In the genomic region with DNA sequence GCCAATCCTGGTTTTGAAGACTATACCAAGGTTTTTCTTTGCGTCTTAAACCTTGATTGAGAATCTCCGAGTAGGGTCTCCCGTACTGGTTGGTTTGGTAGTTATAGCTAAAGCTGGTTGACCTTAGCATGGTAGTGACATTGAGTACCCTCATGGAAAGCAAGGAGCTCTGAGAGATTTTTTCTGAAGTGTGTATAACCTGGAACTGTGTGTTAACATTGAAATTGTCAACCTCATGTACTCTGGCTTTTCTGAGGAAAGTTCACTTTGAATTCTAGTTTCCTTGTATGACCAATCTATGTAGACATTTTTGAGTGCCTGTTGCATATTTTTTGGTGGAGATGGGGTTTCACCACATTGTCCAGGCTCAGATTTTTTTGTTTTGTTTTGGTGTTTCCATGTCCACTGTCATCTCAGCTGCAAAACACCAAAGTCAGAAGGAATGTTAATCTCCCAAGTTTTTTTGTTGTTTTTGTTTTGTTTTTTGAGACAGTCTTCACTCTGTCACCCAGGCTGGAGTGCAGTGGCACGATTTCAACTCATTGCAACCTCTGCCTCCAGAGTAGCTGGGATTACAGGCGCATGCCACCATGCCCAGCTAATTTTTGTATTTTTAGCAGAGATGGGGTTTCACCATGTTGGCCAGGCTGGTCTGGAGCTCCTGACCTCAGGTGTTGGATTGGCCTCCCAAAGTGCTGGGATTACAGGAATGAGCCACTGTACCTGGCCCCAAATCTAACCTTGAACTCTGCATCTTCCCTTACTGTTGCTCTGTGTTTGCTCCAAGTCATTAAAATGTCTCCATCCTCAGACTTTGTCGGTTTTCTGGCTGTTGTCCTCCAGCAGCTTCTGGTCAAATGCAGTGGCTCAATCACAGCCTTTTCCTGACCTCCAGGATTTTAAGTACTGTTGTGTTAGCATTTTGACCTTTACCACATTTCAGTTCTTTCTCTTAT, we compare ENCODE assay signal across 10 cellular contexts. TPM values are rescaled to one million over a fixed set of nuclear protein-coding genes. Genes with fewer than 3 reads are reported as not detected.
DNase-seq lines count a peak whose midpoint lies in the region; ATAC-seq and TF ChIP-seq lines count a peak whose summit lies in the region.
"Had no signal": no experiment of that assay in that cellular context is flagged by ENCODE, and none has a peak within 500 bp of the region (broad histone marks: within the 10 kb centered on the region; RNA-seq: fewer than 3 reads in every experiment).

No MANE protein-coding gene starts in this region.

- H3K4me2 ChIP-seq in GM23248 (ENCODE audit: unreplicated experiment) (no peak overlapping the region), mesenchymal stem cell (ENCODE audit: low read length, poor library complexity, severe bottlenecking) (no peak overlapping the region)

- intact Hi-C loops in CD4-positive, alpha-beta T cell (cut with DNase I, micrococcal nuclease): loop anchor here (5.0 to 10.0 kb wide), 2 partner anchors 1129 to 1136 kb away; partner anchors contain the start of gene TBPL1 (in 1 of the 2)

- no peak overlapping the region for H2AK5ac ChIP-seq in mesenchymal stem cell (ENCODE audit: low read length, severe bottlenecking)

- H2BK15ac ChIP-seq in mesenchymal stem cell (ENCODE audit: low read depth, poor library complexity, severe bottlenecking): no peak overlapping the region

- no peak overlapping the region for H3K4me3 ChIP-seq in GM23248
- no peak overlapping the region for H3K4me3 ChIP-seq in mesenchymal stem cell (ENCODE audit: insufficient read depth in 1 of 2, low read depth in 1 of 2, low read length in 2 of 2)
- H3K4me3 ChIP-seq: HAP-1, mucosa of descending colon had no signal

- peak overlapping the region; percentile 61 for H3K4me3 Mint-ChIP-seq in CD4-positive, alpha-beta T cell
- H3K4me3 Mint-ChIP-seq in activated CD4-positive, alpha-beta memory T cell treated with anti-CD3 and anti-CD28 coated beads, Interleukin-2, amount 10 ng/mL, durations not matched to agents 7 days and 5 days: no peak overlapping the region

- H3K9ac ChIP-seq in GM23248: peak overlapping the region; percentile 98
- peak overlapping the region; percentile 54 for H3K9ac ChIP-seq in mesenchymal stem cell (ENCODE audit: low read length)

- in situ Hi-C loops in GM23248 (cut with MboI): loop anchor here (25.0 kb wide), 2 partner anchors 531 to 1094 kb away; no protein-coding TSS in a partner anchor

- H3K36me3 ChIP-seq in GM23248 (ENCODE audit: low read depth): peaks cover 51% of the 10 kb centered on the region
- H3K36me3 ChIP-seq in mesenchymal stem cell (ENCODE audit: control insufficient read depth in 1 of 2, insufficient read depth in 2 of 2, low read depth in 1 of 2, low read length in 2 of 2): peaks cover 16 to 52% of the 10 kb centered on the region in 2 experiments

- no peak overlapping the region for H4K91ac ChIP-seq in mesenchymal stem cell (ENCODE audit: low read length)

- peaks cover 69% of the 10 kb centered on the region for H3K36me3 Mint-ChIP-seq in CD4-positive, alpha-beta T cell (ENCODE audit: low read depth)
- H3K36me3 Mint-ChIP-seq in activated CD4-positive, alpha-beta memory T cell treated with anti-CD3 and anti-CD28 coated beads, Interleukin-2, amount 10 ng/mL, durations not matched to agents 7 days and 5 days (ENCODE audit: low read depth): peaks cover 62% of the 10 kb centered on the region

- no peak overlapping the region for H3K23ac ChIP-seq in mesenchymal stem cell (ENCODE audit: low read length in 2 of 2)

- no peak overlapping the region for H2AFZ ChIP-seq in GM23248
- no peak overlapping the region for H2AFZ ChIP-seq in mesenchymal stem cell (ENCODE audit: low read depth, low read length)

- H2BK12ac ChIP-seq in mesenchymal stem cell (ENCODE audit: low read length in 2 of 2): no peak overlapping the region

- H3K79me1 ChIP-seq in mesenchymal stem cell (replicated peaks; ENCODE audit: low read length, poor library complexity, severe bottlenecking): peaks cover 3% of the 10 kb centered on the region

- ATAC-seq in CD4-positive, alpha-beta T cell (ENCODE audit: poor library complexity): no peak
- ATAC-seq: mucosa of descending colon had no signal

- H3K27ac ChIP-seq in CD4-positive, alpha-beta T cell (ENCODE audit: low read depth, low read length): no peak overlapping the region
- H3K27ac ChIP-seq in GM23248: peak overlapping the region; percentile 61
- H3K27ac ChIP-seq in mesenchymal stem cell (ENCODE audit: low read length, poor library complexity, severe bottlenecking): no peak overlapping the region

- no peak overlapping the region for H3K18ac ChIP-seq in mesenchymal stem cell (ENCODE audit: low read depth in 1 of 2, low read length in 2 of 2)

- H2BK5ac ChIP-seq in mesenchymal stem cell (ENCODE audit: low read depth, low read length, poor library complexity, severe bottlenecking): no peak overlapping the region

- H3K9me3 ChIP-seq in CD4-positive, alpha-beta T cell (ENCODE audit: control insufficient read depth, low read length): no peaks in the 10 kb centered on the region
- H3K9me3 ChIP-seq in GM23248 (ENCODE audit: low read depth): no peaks in the 10 kb centered on the region
- no peaks in the 10 kb centered on the region for H3K9me3 ChIP-seq in mesenchymal stem cell (ENCODE audit: control insufficient read depth, low read length)
- H3K9me3 ChIP-seq: HAP-1, mucosa of descending colon had no signal

- peak overlapping the region; percentile 52 for H3K27ac Mint-ChIP-seq in CD4-positive, alpha-beta T cell
- H3K27ac Mint-ChIP-seq in activated CD4-positive, alpha-beta memory T cell treated with anti-CD3 and anti-CD28 coated beads, Interleukin-2, amount 10 ng/mL, durations not matched to agents 7 days and 5 days: peak overlapping the region; percentile 35

- TF ChIP-seq CTCF in CD4-positive, alpha-beta T cell (IDR thresholded peaks at IDR 0.05): no peak

- H3K4me1 ChIP-seq in GM23248 (ENCODE audit: insufficient read depth): peaks cover 25% of the 10 kb centered on the region
- peaks cover 6% of the 10 kb centered on the region for H3K4me1 ChIP-seq in mesenchymal stem cell (ENCODE audit: control insufficient read depth, insufficient read depth, low read depth, low read length)

- no peaks in the 10 kb centered on the region for H3K27me3 Mint-ChIP-seq in CD4-positive, alpha-beta T cell
- no peaks in the 10 kb centered on the region for H3K27me3 Mint-ChIP-seq in activated CD4-positive, alpha-beta memory T cell treated with anti-CD3 and anti-CD28 coated beads, Interleukin-2, amount 10 ng/mL, durations not matched to agents 7 days and 5 days

- no peak overlapping the region for H3K4ac ChIP-seq in mesenchymal stem cell (ENCODE audit: low read depth in 1 of 2, low read length in 2 of 2)

- no peak for DNase-seq in CD4-positive, alpha-beta T cell
- DNase-seq in GM23248 (peak; percentile 50), mesenchymal stem cell (peak; percentile 52), NCI-H146 treated with DMSO at 0.1 percent for 48 hours (lab: John Stamatoyannopoulos, UW; ENCODE audit: unreplicated experiment) (no peak), COLO668 (lab: John Stamatoyannopoulos, UW; ENCODE audit: unreplicated experiment) (no peak), NCI-H69 (lab: John Stamatoyannopoulos, UW) (no peak), HPDE6-E6E7 (ENCODE audit: extremely low spot score) (no peak)
- no peak for DNase-seq in activated CD4-positive, alpha-beta memory T cell treated with anti-CD3 and anti-CD28 coated beads, Interleukin-2, amount 10 ng/mL, durations not matched to agents 7 days and 5 days
- DNase-seq: mucosa of descending colon had no signal

- no peaks in the 10 kb centered on the region for H3K9me3 Mint-ChIP-seq in CD4-positive, alpha-beta T cell
- H3K9me3 Mint-ChIP-seq in activated CD4-positive, alpha-beta memory T cell treated with anti-CD3 and anti-CD28 coated beads, Interleukin-2, amount 10 ng/mL, durations not matched to agents 7 days and 5 days: no peaks in the 10 kb centered on the region

- peaks cover 28% of the 10 kb centered on the region; the same call in 1 of the 2 replicates for H4K20me1 ChIP-seq in GM23248 (ENCODE audit: insufficient read depth)

- H2BK120ac ChIP-seq in mesenchymal stem cell (ENCODE audit: low read depth, low read length): no peak overlapping the region

- WGBS in GM23248 (ENCODE audit: low coverage in 1 of 2, low lambda C conversion rate in 2 of 2, missing lambda C conversion rate in 2 of 2), 2 experiments: 67 to 76% methylated on average over 6 of the region's 6 CpGs
- WGBS in mesenchymal stem cell: 77% methylated on average over 5 of the region's 6 CpGs

- H3K27me3 ChIP-seq in CD4-positive, alpha-beta T cell (ENCODE audit: control insufficient read depth, insufficient read depth, low read length): no peaks in the 10 kb centered on the region
- no peaks in the 10 kb centered on the region for H3K27me3 ChIP-seq in GM23248 (replicated peaks; ENCODE audit: insufficient read depth)
- no peaks in the 10 kb centered on the region for H3K27me3 ChIP-seq in mesenchymal stem cell (ENCODE audit: control insufficient read depth in 1 of 2, insufficient read depth in 1 of 2, low read length in 2 of 2)

- H3K9me2 ChIP-seq in GM23248 (ENCODE audit: insufficient read depth): no peaks in the 10 kb centered on the region

- H3K14ac ChIP-seq in mesenchymal stem cell (ENCODE audit: low read length in 2 of 2): no peak overlapping the region

- peaks cover 38% of the 10 kb centered on the region for H3K79me2 ChIP-seq in GM23248 (ENCODE audit: insufficient read depth)

- CTCF ChIA-PET in CD4-positive, alpha-beta T cell (lab: Charles Lee): no interaction called here
- CTCF ChIA-PET in activated CD4-positive, alpha-beta memory T cell treated with anti-CD3 and anti-CD28 coated beads, Interleukin-2, amount 10 ng/mL, durations not matched to agents 7 days and 5 days (lab: Charles Lee): interaction anchor here (3.7 kb wide), 1 partner anchor 20 kb away, joined by 25 read pairs; the partner anchor contains the start of gene SLC18B1

- H3K4me1 Mint-ChIP-seq in CD4-positive, alpha-beta T cell (ENCODE audit: low read depth): peaks cover 73% of the 10 kb centered on the region
- peaks cover 50% of the 10 kb centered on the region for H3K4me1 Mint-ChIP-seq in activated CD4-positive, alpha-beta memory T cell treated with anti-CD3 and anti-CD28 coated beads, Interleukin-2, amount 10 ng/mL, durations not matched to agents 7 days and 5 days

- peaks cover 74% of the 10 kb centered on the region for H3F3A ChIP-seq in GM23248 (ENCODE audit: insufficient read depth)

- POLR2A ChIA-PET in CD4-positive, alpha-beta T cell (lab: Charles Lee): interaction anchor here (0.6 to 2.3 kb wide), 3 partner anchors 20 to 56 kb away, joined by 3 to 8 read pairs (median 3); partner anchors contain the start of gene SLC18B1
- POLR2A ChIA-PET in activated CD4-positive, alpha-beta memory T cell treated with anti-CD3 and anti-CD28 coated beads, Interleukin-2, amount 10 ng/mL, durations not matched to agents 7 days and 5 days (lab: Charles Lee): interaction anchor here (2.3 kb wide), 1 partner anchor 306 kb away, joined by 8 read pairs; the partner anchor contains the start of gene STX7

- no peak overlapping the region for H4K8ac ChIP-seq in mesenchymal stem cell (ENCODE audit: low read length)

RNA-seq across cellular contexts. Expression of gene RPS12, which starts 4.3 kb away (rescaled TPM):
- total RNA-seq in CD4-positive, alpha-beta T cell: 1,000 to 10,000 TPM; 2,765 to 2,889 TPM
- total RNA-seq in GM23248 (2014; rRNA removed; shearing (Covaris generic)): 1,194 and 1,449 TPM in 2 replicates
- 469 and 492 TPM in 2 replicates for polyA plus RNA-seq in GM23248 (2016; fragmentation: Nextera tagmentation; extraction: Ambion mirVana)
- total RNA-seq in activated CD4-positive, alpha-beta memory T cell treated with anti-CD3 and anti-CD28 coated beads, Interleukin-2, amount 10 ng/mL, durations not matched to agents 7 days and 5 days: 1,000 to 10,000 TPM; 1,199 to 1,203 TPM
- 2,708 TPM for polyA plus RNA-seq in mesenchymal stem cell (2013, experiment 1 of 2)
- polyA plus RNA-seq in mesenchymal stem cell (2013, experiment 2 of 2): 2,617 TPM

RNA-seq across cellular contexts. Expression of gene SLC18B1, which starts 20.2 kb away (rescaled TPM):
- total RNA-seq in CD4-positive, alpha-beta T cell: 1 to 10 TPM; 8.5 to 9.0 TPM
- 3.4 and 4.6 TPM in 2 replicates for total RNA-seq in GM23248 (2014; rRNA removed; shearing (Covaris generic))
- polyA plus RNA-seq in GM23248 (2016; fragmentation: Nextera tagmentation; extraction: Ambion mirVana): 4.6 and 5.8 TPM in 2 replicates
- 1 to 10 TPM; 7.2 to 7.7 TPM for total RNA-seq in activated CD4-positive, alpha-beta memory T cell treated with anti-CD3 and anti-CD28 coated beads, Interleukin-2, amount 10 ng/mL, durations not matched to agents 7 days and 5 days
- 10.4 TPM for polyA plus RNA-seq in mesenchymal stem cell (2013, experiment 1 of 2)
- 10.8 TPM for polyA plus RNA-seq in mesenchymal stem cell (2013, experiment 2 of 2)

Comparison
In these comparisons a context has a peak if more than half of its experiments do, and no peak if none do; other contexts are left out.
1. DNase-seq: peak in GM23248 (single experiment) and mesenchymal stem cell (single experiment); none in CD4-positive, alpha-beta T cell (0 of 10), activated CD4-positive, alpha-beta memory T cell treated with anti-CD3 and anti-CD28 coated beads, Interleukin-2, amount 10 ng/mL, durations not matched to agents 7 days and 5 days (single experiment), NCI-H146 treated with DMSO at 0.1 percent for 48 hours (single experiment), COLO668 (single experiment), NCI-H69 (single experiment) and HPDE6-E6E7 (single experiment).